ENCODE assay signal across 1 cellular context in genomic region chr15:52417957-52418356, GRCh38.
A peak's percentile ranks its signal among the peaks of the same experiment; 100 is the strongest.
TF ChIP-seq lines count a peak whose summit lies in the region.

No MANE protein-coding gene starts in this region.

TF ChIP-seq in K562, 482 proteins besides CTCF, POLR2A, EP300 and RAD21:
- TF ChIP-seq ZBTB40 (IDR thresholded peaks at IDR 0.05) (no peak), ZBTB40 (CRISPR knock-in tag; IDR thresholded peaks at IDR 0.05) (no peak), ZNF507 (tag; conservative IDR thresholded peaks at IDR 0.05) (no peak), PBX2 (CRISPR knock-in tag; IDR thresholded peaks at IDR 0.05; ENCODE audit: low read depth) (no peak), PBX2 (tag; conservative IDR thresholded peaks at IDR 0.05; ENCODE audit: low read depth) (peak; percentile 94), KLF1 (tag; IDR thresholded peaks at IDR 0.05) (no peak), PKNOX1 (IDR thresholded peaks at IDR 0.05) (peak; percentile 37; the same call in 1 of the 2 replicates), MEIS2 (IDR thresholded peaks at IDR 0.05; ENCODE audit: partially characterized antibody) (peak; percentile 87)
